ENCODE assay signal across 24 cellular contexts in the genomic region with DNA sequence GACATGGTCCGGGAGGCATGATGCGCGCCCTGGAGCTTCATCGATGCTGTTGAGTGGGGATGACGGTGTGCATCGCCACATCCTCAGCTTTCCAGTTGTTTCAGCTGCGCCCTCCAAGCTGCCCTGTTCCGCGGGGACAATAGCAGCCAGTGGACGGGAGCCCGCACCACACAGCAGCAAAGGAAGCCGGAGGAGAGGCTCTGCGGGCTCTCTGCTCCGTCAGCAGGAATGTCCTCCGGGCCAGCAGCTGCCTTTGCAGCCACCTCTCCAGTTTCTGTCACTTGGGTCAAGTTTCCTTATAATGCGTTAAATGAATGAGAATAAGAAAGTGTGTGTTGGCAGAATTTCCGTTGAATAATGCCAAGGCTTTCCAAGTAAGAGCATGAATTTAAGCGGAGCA.
"Had no signal": no experiment of that assay in that cellular context is flagged by ENCODE, and none has a peak within 500 bp of the region (broad histone marks: within the 10 kb centered on the region; RNA-seq: fewer than 3 reads in every experiment).

No MANE protein-coding gene starts in this region.

- H2AFZ ChIP-seq: parathyroid adenoma had no signal

- H3K4me3 ChIP-seq: right lobe of liver, stomach, suprapubic skin, tibial nerve had no signal

- H3K9me3 Mint-ChIP-seq: activated naive CD8-positive, alpha-beta T cell treated with anti-CD3 and anti-CD28 coated beads, Interleukin-2, amount 10 ng/mL, durations not matched to agents 7 days and 5 days; activated T-helper 2 cell treated with anti-CD3 and anti-CD28 coated beads, Interferon-gamma antibody, Interleukin-2, Interleukin-4, amounts not matched to agents 10 μg/mL and 5 μg/mL and 100 μg/mL, durations not matched to agents 14 hours and 24 hours and 36 hours; naive thymus-derived CD8-positive, alpha-beta T cell; stimulated activated memory B cell treated with anti-CD40 and anti-IgM and Interleukin-4, amounts not matched to agents 10 μg/mL and 1 μg/mL and 100 μg/mL, for 72 hours; T-helper 2 cell treated with Interferon-gamma antibody and Interleukin-4, amounts not matched to agents 5 μg/mL and 100 μg/mL, for 36 hours had no signal

- H3K79me2 ChIP-seq: parathyroid adenoma had no signal

- ATAC-seq: esophagus mucosa; naive thymus-derived CD8-positive, alpha-beta T cell; right lobe of liver; SK-N-SH treated with all-trans-retinoic acid at 6 μM for 48 hours; stimulated activated memory B cell treated with anti-CD40 and anti-IgM and Interleukin-4, amounts not matched to agents 10 μg/mL and 1 μg/mL and 100 μg/mL, for 72 hours had no signal

- H3K4me3 Mint-ChIP-seq: activated naive CD8-positive, alpha-beta T cell treated with anti-CD3 and anti-CD28 coated beads, Interleukin-2, amount 10 ng/mL, durations not matched to agents 7 days and 5 days; naive thymus-derived CD8-positive, alpha-beta T cell; stimulated activated memory B cell treated with anti-CD40 and anti-IgM and Interleukin-4, amounts not matched to agents 10 μg/mL and 1 μg/mL and 100 μg/mL, for 72 hours; T-helper 2 cell treated with Interferon-gamma antibody and Interleukin-4, amounts not matched to agents 5 μg/mL and 100 μg/mL, for 36 hours had no signal

- H3K36me3 Mint-ChIP-seq: activated naive CD8-positive, alpha-beta T cell treated with anti-CD3 and anti-CD28 coated beads, Interleukin-2, amount 10 ng/mL, durations not matched to agents 7 days and 5 days; naive thymus-derived CD8-positive, alpha-beta T cell; stimulated activated memory B cell treated with anti-CD40 and anti-IgM and Interleukin-4, amounts not matched to agents 10 μg/mL and 1 μg/mL and 100 μg/mL, for 72 hours had no signal

- H3K27me3 ChIP-seq: right lobe of liver, stomach, tibial nerve had no signal

- H3K27ac ChIP-seq: parathyroid adenoma, right lobe of liver, stomach, suprapubic skin, tibial nerve, WERI-Rb-1 had no signal

- H3K4me1 ChIP-seq: parathyroid adenoma, right lobe of liver, stomach, suprapubic skin had no signal

- DNase-seq: activated CD4-positive, alpha-beta T cell treated with anti-CD3 and anti-CD28 coated beads for 1 hour; activated CD4-positive, alpha-beta T cell treated with anti-CD3 and anti-CD28 coated beads, Interleukin-2, amount 50 U/mL, for 1 hour; activated naive CD4-positive, alpha-beta T cell; activated naive CD8-positive, alpha-beta T cell treated with anti-CD3 and anti-CD28 coated beads, Interleukin-2, amount 10 ng/mL, durations not matched to agents 7 days and 5 days; activated T-cell treated with anti-CD3 and anti-CD28 coated beads, Interleukin-2, amount 50 U/mL, for 1 hour; amniotic stem cell; dermis blood vessel endothelial cell; effector memory CD4-positive, alpha-beta T cell; foreskin melanocyte; mesendoderm; naive thymus-derived CD8-positive, alpha-beta T cell; right lobe of liver; small intestine; stimulated activated CD4-positive, alpha-beta T cell treated with anti-CD3 and anti-CD28 coated beads, Interleukin-2, amount 100 ng/mL, for 24 hours; stomach; WERI-Rb-1 had no signal

- H3K27ac Mint-ChIP-seq: activated naive CD8-positive, alpha-beta T cell treated with anti-CD3 and anti-CD28 coated beads, Interleukin-2, amount 10 ng/mL, durations not matched to agents 7 days and 5 days; activated T-helper 2 cell treated with anti-CD3 and anti-CD28 coated beads, Interferon-gamma antibody, Interleukin-2, Interleukin-4, amounts not matched to agents 10 μg/mL and 5 μg/mL and 100 μg/mL, durations not matched to agents 14 hours and 24 hours and 36 hours; naive thymus-derived CD8-positive, alpha-beta T cell; stimulated activated memory B cell treated with anti-CD40 and anti-IgM and Interleukin-4, amounts not matched to agents 10 μg/mL and 1 μg/mL and 100 μg/mL, for 72 hours; T-helper 2 cell treated with Interferon-gamma antibody and Interleukin-4, amounts not matched to agents 5 μg/mL and 100 μg/mL, for 36 hours had no signal

- H3K27me3 Mint-ChIP-seq: activated naive CD8-positive, alpha-beta T cell treated with anti-CD3 and anti-CD28 coated beads, Interleukin-2, amount 10 ng/mL, durations not matched to agents 7 days and 5 days; stimulated activated memory B cell treated with anti-CD40 and anti-IgM and Interleukin-4, amounts not matched to agents 10 μg/mL and 1 μg/mL and 100 μg/mL, for 72 hours had no signal

- H3K4me1 Mint-ChIP-seq: activated naive CD8-positive, alpha-beta T cell treated with anti-CD3 and anti-CD28 coated beads, Interleukin-2, amount 10 ng/mL, durations not matched to agents 7 days and 5 days; stimulated activated memory B cell treated with anti-CD40 and anti-IgM and Interleukin-4, amounts not matched to agents 10 μg/mL and 1 μg/mL and 100 μg/mL, for 72 hours had no signal

- H3K36me3 ChIP-seq: right lobe of liver, stomach, suprapubic skin, tibial nerve, WERI-Rb-1 had no signal
